ENCODE assay signal across 8 cellular contexts in genomic region chr3:52244061-52244628, GRCh38. TPM values are rescaled to one million over a fixed set of nuclear protein-coding genes. Genes with fewer than 3 reads are reported as not detected.
DNase-seq lines count a peak whose midpoint lies in the region; ATAC-seq and TF ChIP-seq lines count a peak whose summit lies in the region.

No MANE protein-coding gene starts in this region.

- CTCF ChIA-PET in Panc1 (lab: Charles Lee): no interaction called here

- no TSS peak for BruUV-seq in Panc1 (replicated peaks; lab: Mats Ljungman, UMichigan)

- POLR2A ChIA-PET in Panc1 (lab: Charles Lee): no interaction called here

- intact Hi-C loops in Panc1 (cut with micrococcal nuclease; ENCODE audit: unreplicated experiment): no loop called here
- intact Hi-C loops in mucosa of descending colon (cut with DNase I, micrococcal nuclease): no loop called here

- no peak for ATAC-seq in Panc1
- ATAC-seq in mucosa of descending colon: no peak
- no peak for ATAC-seq in GM18498 (IDR thresholded peaks at IDR 0.05; ENCODE audit: unreplicated experiment)
- ATAC-seq in HG02571 (IDR thresholded peaks at IDR 0.05; ENCODE audit: unreplicated experiment): no peak

- peaks cover 13% of the 10 kb centered on the region for H3K4me1 ChIP-seq in Panc1 (ENCODE audit: control insufficient read depth, insufficient read depth, low read length)
- H3K4me1 ChIP-seq in mucosa of descending colon (ENCODE audit: low read depth): peaks cover 11% of the 10 kb centered on the region

- no peaks in the 10 kb centered on the region for H3K27me3 ChIP-seq in Panc1 (ENCODE audit: control insufficient read depth, insufficient read depth, low read length)

- H3K9me3 ChIP-seq in Panc1 (ENCODE audit: control insufficient read depth, insufficient read depth, low read depth, low read length) (no peaks in the 10 kb centered on the region), mucosa of descending colon (no peaks in the 10 kb centered on the region)

- in situ Hi-C loops in Panc1 (cut with HindIII; ENCODE audit: low pct_unique_long_range_greater_than_20kb, low sequenced_read_pairs): no loop called here

- peaks cover 2% of the 10 kb centered on the region; the same call in 1 of the 2 replicates for H3K36me3 ChIP-seq in Panc1 (ENCODE audit: control insufficient read depth, insufficient read depth, low read length)
- H3K36me3 ChIP-seq in mucosa of descending colon (ENCODE audit: low read depth): no peaks in the 10 kb centered on the region

- DNase-seq in EH (ENCODE audit: low read depth): peak; percentile 86
- peak; percentile 37 for DNase-seq in GOT3 (lab: John Stamatoyannopoulos, UW)
- no peak for DNase-seq in Panc1 (ENCODE audit: low read depth, low spot score)
- peak; percentile 19 for DNase-seq in amniotic stem cell (lab: John Stamatoyannopoulos, UW)
- peak in 2 of 3 donors; percentile 27 to 60 for DNase-seq in mucosa of descending colon
- DNase-seq in DMS79 treated with DMSO at 0.1 percent for 48 hours (lab: John Stamatoyannopoulos, UW): no peak

- no peak for TF ChIP-seq CTCF in Panc1 (IDR thresholded peaks at IDR 0.05)
- TF ChIP-seq CTCF in mucosa of descending colon (IDR thresholded peaks at IDR 0.05): no peak

- peak overlapping the region; percentile 39; the same call in 1 of the 2 replicates for H3K27ac ChIP-seq in Panc1 (ENCODE audit: low read length)

- H3K4me3 ChIP-seq in Panc1 (ENCODE audit: low read depth in 2 of 2, low read length in 2 of 2): no peak overlapping the region
- H3K4me3 ChIP-seq in mucosa of descending colon: no peak overlapping the region

RNA-seq across cellular contexts. Expression of gene PPM1M, which starts 1.4 kb away (rescaled TPM):
- total RNA-seq in Panc1 (2021; ENCODE audit: unreplicated experiment): 9.7 TPM
- 10.7 TPM for polyA plus RNA-seq in Panc1 (2012; ENCODE audit: insufficient read length)
- total RNA-seq in mucosa of descending colon: 10 to 100 TPM in 1 of 3 donors, 1 to 10 TPM in 2; 3.9 to 21.4 (median 9.7) TPM

RNA-seq across cellular contexts. Expression of gene TWF2, which starts 5.2 kb away (rescaled TPM):
- total RNA-seq in Panc1 (2021; ENCODE audit: unreplicated experiment) (51.9 TPM), mucosa of descending colon (10 to 100 TPM; 39.1 to 41.1 (median 41.0) TPM)
- 105 TPM for polyA plus RNA-seq in Panc1 (2012; ENCODE audit: insufficient read length)

RNA-seq across cellular contexts. Expression of gene TLR9, which starts 18.7 kb away (rescaled TPM):
- total RNA-seq in Panc1 (2021; ENCODE audit: unreplicated experiment) (not detected), mucosa of descending colon (under 1 TPM in 2 of 3 donors, not detected in 1; 0.77 to 0.89 TPM)
- not detected for polyA plus RNA-seq in Panc1 (2012; ENCODE audit: insufficient read length)

RNA-seq across cellular contexts. Expression of gene WDR82, which starts 34.3 kb away (rescaled TPM):
- 57.9 TPM for total RNA-seq in Panc1 (2021; ENCODE audit: unreplicated experiment)
- polyA plus RNA-seq in Panc1 (2012; ENCODE audit: insufficient read length): 47.0 TPM
- 10 to 100 TPM; 55.8 to 83.1 (median 62.9) TPM for total RNA-seq in mucosa of descending colon

RNA-seq across cellular contexts. Expression of gene GLYCTK, which starts 43.5 kb away (rescaled TPM):
- total RNA-seq in Panc1 (2021; ENCODE audit: unreplicated experiment) (6.5 TPM), mucosa of descending colon (10 to 100 TPM; 37.1 to 78.6 (median 42.7) TPM)
- 5.6 TPM for polyA plus RNA-seq in Panc1 (2012; ENCODE audit: insufficient read length)

Comparison
In these comparisons a context has a peak if more than half of its experiments do, and no peak if none do; other contexts are left out.
1. DNase-seq: peak in EH (single experiment), GOT3 (single experiment), amniotic stem cell (single experiment) and mucosa of descending colon (2 of 3); none in Panc1 (single experiment) and DMS79 treated with DMSO at 0.1 percent for 48 hours (single experiment).